In the genomic region with DNA sequence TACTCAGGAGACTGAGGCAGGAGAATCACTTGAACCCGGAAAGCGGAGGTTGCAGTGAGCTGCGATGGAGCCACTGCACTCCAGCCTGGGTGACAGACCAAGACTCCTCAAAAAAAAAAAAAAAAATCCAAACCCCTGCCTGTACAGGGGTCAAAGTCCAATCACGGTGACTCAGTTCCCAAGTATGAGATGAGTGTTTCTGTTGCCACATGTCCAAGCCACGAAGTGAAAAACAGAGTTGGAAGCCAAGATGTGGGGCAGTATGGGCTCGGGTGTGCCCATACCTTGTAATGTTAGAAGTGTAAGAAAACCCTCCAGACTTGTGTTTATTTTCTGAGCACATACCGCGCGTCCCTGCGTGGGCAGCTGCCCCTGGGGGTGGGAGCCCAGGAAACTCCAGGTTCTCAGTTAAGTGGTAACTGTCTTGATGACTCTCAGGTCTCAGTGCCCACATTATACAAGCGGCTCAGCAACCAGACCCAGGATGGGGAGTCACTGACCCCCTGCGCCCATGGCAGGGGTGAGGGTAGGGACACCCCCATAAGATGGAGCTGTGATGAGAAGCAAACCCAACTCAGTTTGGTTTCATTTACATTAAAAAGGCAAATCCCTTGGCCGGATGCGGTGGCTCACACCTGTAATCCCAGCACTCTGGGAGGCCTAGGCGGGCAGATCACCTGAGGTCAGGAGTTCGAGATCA, we compare ENCODE assay signal across 8 cellular contexts. TPM values are rescaled to one million over a fixed set of nuclear protein-coding genes. Genes with fewer than 3 reads are reported as not detected.
DNase-seq lines count a peak whose midpoint lies in the region; ATAC-seq and TF ChIP-seq lines count a peak whose summit lies in the region.

No MANE protein-coding gene starts in this region.

- CTCF ChIA-PET in AG04450 (lab: Charles Lee) = interaction anchor here (1.0 to 2.0 kb wide), 2 partner anchors 11 to 92 kb away, joined by 3 to 13 read pairs; no protein-coding TSS in a partner anchor

- peaks cover 16% of the 10 kb centered on the region for H3K36me3 ChIP-seq in neutrophil

- H3K4me1 ChIP-seq in neutrophil (ENCODE audit: control insufficient read depth in 1 of 2, insufficient read depth in 1 of 2, low read depth in 1 of 2, low read length in 1 of 2) = peaks cover 86 to 94% of the 10 kb centered on the region in 2 experiments

- H3K27me3 Mint-ChIP-seq in endothelial cell (ENCODE audit: unreplicated experiment) = peaks cover 10% of the 10 kb centered on the region

- TF ChIP-seq CTCF in AG04450 (IDR thresholded peaks at IDR 0.05; ENCODE audit: low read depth, low read length) (no peak), HFF-Myc (IDR thresholded peaks at IDR 0.05; ENCODE audit: low read depth, low read length, missing control alignments) (no peak), endothelial cell (IDR thresholded peaks at IDR 0.05; ENCODE audit: unreplicated experiment) (no peak), neutrophil (IDR thresholded peaks at IDR 0.05) (no peak)

- H3K9me3 ChIP-seq in AG04450 (ENCODE audit: control insufficient read depth, insufficient read depth, low read length) (peaks cover 12% of the 10 kb centered on the region), neutrophil (no peaks in the 10 kb centered on the region)

- H3K4me3 Mint-ChIP-seq in endothelial cell (ENCODE audit: unreplicated experiment) = no peak overlapping the region

- H3K9me3 Mint-ChIP-seq in endothelial cell (ENCODE audit: unreplicated experiment) = no peaks in the 10 kb centered on the region

- H3K4me1 Mint-ChIP-seq in endothelial cell (ENCODE audit: unreplicated experiment) = peaks cover 11% of the 10 kb centered on the region

- H3K27ac ChIP-seq in AG04450 (ENCODE audit: low read depth, low read length) = peak overlapping the region; percentile 97
- H3K27ac ChIP-seq in neutrophil = peak overlapping the region; percentile 96

- POLR2A ChIA-PET in AG04450 (lab: Yijun Ruan, JAX) = interaction anchor here (0.6 to 4.4 kb wide), 12 partner anchors 8 to 446 kb away, joined by 3 to 22 read pairs (median 6); a partner anchor contains a TSS

- DNase-seq in AG04450 (ENCODE audit: low read depth, low spot score) (peak; percentile 99), HFF-Myc (ENCODE audit: extremely low read depth, low read depth) (peak; percentile 99), endothelial cell (ENCODE audit: low spot score) (no peak), NCI-H345 treated with DMSO at 0.1 percent for 48 hours (lab: John Stamatoyannopoulos, UW; ENCODE audit: unreplicated experiment) (no peak)
- peak; percentile 82 for DNase-seq in activated CD4-positive, alpha-beta T cell treated with anti-CD3 and anti-CD28 coated beads for 48 hours

- no peak for ATAC-seq in HG03571 (IDR thresholded peaks at IDR 0.05; ENCODE audit: unreplicated experiment)
- no peak for ATAC-seq in HG03354 (IDR thresholded peaks at IDR 0.05; ENCODE audit: poor library complexity, severe bottlenecking, unreplicated experiment)

- peak overlapping the region; percentile 39 for H3K4me3 ChIP-seq in AG04450 (ENCODE audit: low read depth, low read length)
- H3K4me3 ChIP-seq in HFF-Myc (replicated peaks; ENCODE audit: low read depth, low read length) = no peak overlapping the region
- H3K4me3 ChIP-seq in neutrophil (ENCODE audit: low read depth in 1 of 2, low read length in 1 of 2) = no peak overlapping the region

- H3K36me3 Mint-ChIP-seq in endothelial cell (ENCODE audit: low read depth, unreplicated experiment) = peaks cover 4% of the 10 kb centered on the region

- H3K27me3 ChIP-seq in AG04450 (ENCODE audit: control insufficient read depth, insufficient read depth, low read length) (no peaks in the 10 kb centered on the region), neutrophil (no peaks in the 10 kb centered on the region)

- peak overlapping the region; percentile 98 for H3K27ac Mint-ChIP-seq in endothelial cell (ENCODE audit: unreplicated experiment)

RNA-seq across cellular contexts. Expression of a gene that starts 1.2 kb away (rescaled TPM):
- 627 and 865 TPM in 2 replicates for polyA plus RNA-seq in AG04450 (2011; rRNA removed)
- 393 and 553 TPM in 2 replicates for polyA minus RNA-seq in AG04450 (2011; rRNA and poly(A)+ RNA removed)
- 330 TPM for total RNA-seq in endothelial cell (ENCODE audit: unreplicated experiment)

RNA-seq across cellular contexts. Expression of a gene that starts 7.4 kb away (rescaled TPM):
- 140 and 172 TPM in 2 replicates for polyA plus RNA-seq in AG04450 (2011; rRNA removed)
- 200 and 274 TPM in 2 replicates for polyA minus RNA-seq in AG04450 (2011; rRNA and poly(A)+ RNA removed)
- 166 TPM for total RNA-seq in endothelial cell (ENCODE audit: unreplicated experiment)

RNA-seq across cellular contexts. Expression of a gene that starts 35.6 kb away (rescaled TPM):
- 0.36 and 0.60 TPM in 2 replicates for polyA plus RNA-seq in AG04450 (2011; rRNA removed)
- 0.52 and 1.1 TPM in 2 replicates for polyA minus RNA-seq in AG04450 (2011; rRNA and poly(A)+ RNA removed)
- total RNA-seq in endothelial cell (ENCODE audit: unreplicated experiment) = 2.4 TPM

Comparison
In these comparisons a context has a peak if more than half of its experiments do, and no peak if none do; other contexts are left out.
1. DNase-seq: peak in AG04450 (single experiment), HFF-Myc (single experiment) and activated CD4-positive, alpha-beta T cell treated with anti-CD3 and anti-CD28 coated beads for 48 hours (single experiment); none in endothelial cell (single experiment) and NCI-H345 treated with DMSO at 0.1 percent for 48 hours (single experiment).